Comparison of ENCODE assay signal across 8 cellular contexts in genomic region chr22:17171016-17171312, GRCh38. TPM values are rescaled to one million over a fixed set of nuclear protein-coding genes. Genes with fewer than 3 reads are reported as not detected.
A peak's percentile ranks its signal among the peaks of the same experiment; 100 is the strongest.
DNase-seq lines count a peak whose midpoint lies in the region; ATAC-seq and TF ChIP-seq lines count a peak whose summit lies in the region.

No MANE protein-coding gene starts in this region.

- no peaks in the 10 kb centered on the region for H4K20me1 ChIP-seq in hepatocyte (ENCODE audit: insufficient read depth, poor library complexity, severe bottlenecking)

- H3K36me3 ChIP-seq in hepatocyte (replicated peaks; ENCODE audit: insufficient read depth, low read depth): no peaks in the 10 kb centered on the region

- H3K4me1 ChIP-seq in hepatocyte (ENCODE audit: insufficient read depth): peaks cover 4% of the 10 kb centered on the region

- intact Hi-C loops in activated B cell treated with CpG ODN at 0.5 μM for 24 hours (cut with micrococcal nuclease): loop anchor here (1.0 to 5.0 kb wide), 7 partner anchors 12 to 424 kb away; partner anchors contain the start of genes ADA2 and HDHD5

- 21% methylated on average over 6 of the region's 6 CpGs for WGBS in hepatocyte (ENCODE audit: low lambda C conversion rate, missing lambda C conversion rate)

- peaks cover 2% of the 10 kb centered on the region for H3K27me3 Mint-ChIP-seq in activated B cell treated with CpG ODN at 0.5 μM for 24 hours

- no peaks in the 10 kb centered on the region for H3K9me3 ChIP-seq in hepatocyte (ENCODE audit: low read depth)

- TF ChIP-seq CTCF in HFF-Myc (IDR thresholded peaks at IDR 0.05; ENCODE audit: low read depth, low read length, missing control alignments): no peak
- TF ChIP-seq CTCF in activated B cell treated with CpG ODN at 0.5 μM for 24 hours (IDR thresholded peaks at IDR 0.05): no peak
- TF ChIP-seq CTCF in hepatocyte (IDR thresholded peaks at IDR 0.05; ENCODE audit: poor library complexity): no peak

- peak overlapping the region; percentile 37 for H2AFZ ChIP-seq in hepatocyte

- H3K27ac Mint-ChIP-seq in activated B cell treated with CpG ODN at 0.5 μM for 24 hours: no peak overlapping the region
- H3K27ac Mint-ChIP-seq in stimulated activated effector memory CD8-positive, alpha-beta T cell treated with anti-CD3 and anti-CD28 coated beads, Interleukin-12 subunit alpha, Interleukin-12 subunit beta, amount 100 ng/mL, for 72 hours: peak overlapping the region; percentile 78

- POLR2A ChIA-PET in activated B cell treated with CpG ODN at 0.5 μM for 24 hours (lab: Charles Lee): interaction anchor here (1.4 to 2.0 kb wide), 4 partner anchors 12 to 331 kb away, joined by 4 to 20 read pairs (median 12); partner anchors contain the start of gene HDHD5

- peak overlapping the region; percentile 93 for H3K27ac ChIP-seq in hepatocyte

- no peaks in the 10 kb centered on the region for H3K79me2 ChIP-seq in hepatocyte

- H3K9me3 Mint-ChIP-seq in activated B cell treated with CpG ODN at 0.5 μM for 24 hours: no peaks in the 10 kb centered on the region
- H3K9me3 Mint-ChIP-seq in stimulated activated effector memory CD8-positive, alpha-beta T cell treated with anti-CD3 and anti-CD28 coated beads, Interleukin-12 subunit alpha, Interleukin-12 subunit beta, amount 100 ng/mL, for 72 hours: no peaks in the 10 kb centered on the region

- H3K27me3 ChIP-seq in hepatocyte: no peaks in the 10 kb centered on the region

- DNase-seq in HFF-Myc (ENCODE audit: extremely low read depth, low read depth) (no peak), activated B cell treated with CpG ODN at 0.5 μM for 24 hours (no peak), hepatocyte (ENCODE audit: low spot score) (no peak), cerebellum (ENCODE audit: low spot score) (no peak), erythroblast (lab: John Stamatoyannopoulos, UW) (no peak), DMS 273 (lab: John Stamatoyannopoulos, UW; ENCODE audit: unreplicated experiment) (no peak)
- DNase-seq in stimulated activated effector memory CD8-positive, alpha-beta T cell treated with anti-CD3 and anti-CD28 coated beads, Interleukin-12 subunit alpha, Interleukin-12 subunit beta, amount 100 ng/mL, for 72 hours (ENCODE audit: low spot score in 2 of 2): no peak

- H3K4me1 Mint-ChIP-seq in activated B cell treated with CpG ODN at 0.5 μM for 24 hours: peaks cover 8% of the 10 kb centered on the region
- H3K4me1 Mint-ChIP-seq in stimulated activated effector memory CD8-positive, alpha-beta T cell treated with anti-CD3 and anti-CD28 coated beads, Interleukin-12 subunit alpha, Interleukin-12 subunit beta, amount 100 ng/mL, for 72 hours: no peaks in the 10 kb centered on the region

- no peaks in the 10 kb centered on the region for H3K9me2 ChIP-seq in hepatocyte (replicated peaks; ENCODE audit: insufficient read depth)

- ATAC-seq in activated B cell treated with CpG ODN at 0.5 μM for 24 hours (ENCODE audit: low read depth) (no peak), GM18870 (IDR thresholded peaks at IDR 0.05; ENCODE audit: unreplicated experiment) (no peak)
- peak; percentile 64 for ATAC-seq in stimulated activated effector memory CD8-positive, alpha-beta T cell treated with anti-CD3 and anti-CD28 coated beads, Interleukin-12 subunit alpha, Interleukin-12 subunit beta, amount 100 ng/mL, for 72 hours

- CTCF ChIA-PET in activated B cell treated with CpG ODN at 0.5 μM for 24 hours (lab: Charles Lee): interaction anchor here (0.7 to 4.7 kb wide), 16 partner anchors 10 to 905 kb away, joined by 3 to 152 read pairs (median 6); partner anchors contain the start of gene CECR2

- H3K4me2 ChIP-seq in hepatocyte: peak overlapping the region; percentile 76

- peak overlapping the region; percentile 77 for H3K4me3 Mint-ChIP-seq in activated B cell treated with CpG ODN at 0.5 μM for 24 hours
- H3K4me3 Mint-ChIP-seq in stimulated activated effector memory CD8-positive, alpha-beta T cell treated with anti-CD3 and anti-CD28 coated beads, Interleukin-12 subunit alpha, Interleukin-12 subunit beta, amount 100 ng/mL, for 72 hours: peak overlapping the region; percentile 80

- no peak for TF ChIP-seq POLR2A in erythroblast (IDR thresholded peaks at IDR 0.05; ENCODE audit: low read length)

- no peaks in the 10 kb centered on the region for H3K36me3 Mint-ChIP-seq in activated B cell treated with CpG ODN at 0.5 μM for 24 hours (ENCODE audit: low read depth)
- no peaks in the 10 kb centered on the region for H3K36me3 Mint-ChIP-seq in stimulated activated effector memory CD8-positive, alpha-beta T cell treated with anti-CD3 and anti-CD28 coated beads, Interleukin-12 subunit alpha, Interleukin-12 subunit beta, amount 100 ng/mL, for 72 hours

- H3K4me3 ChIP-seq in HFF-Myc (replicated peaks; ENCODE audit: low read depth, low read length) (peak overlapping the region; percentile 47), hepatocyte (peak overlapping the region; percentile 86)

RNA-seq across cellular contexts. Expression of gene HDHD5, which starts 11.9 kb away (rescaled TPM):
- total RNA-seq in activated B cell treated with CpG ODN at 0.5 μM for 24 hours (23.9 and 25.2 TPM in 2 replicates), hepatocyte (25.9 and 32.9 TPM in 2 replicates), cerebellum (22.0 TPM)
- 46.4 and 53.2 TPM in 2 replicates for polyA plus RNA-seq in hepatocyte

RNA-seq across cellular contexts. Expression of gene ADA2, which starts 48.3 kb away (rescaled TPM):
- total RNA-seq in activated B cell treated with CpG ODN at 0.5 μM for 24 hours (21.9 and 29.3 TPM in 2 replicates), hepatocyte (12.1 and 17.5 TPM in 2 replicates), cerebellum (8.0 TPM)
- 13.8 and 14.1 TPM in 2 replicates for polyA plus RNA-seq in hepatocyte

RNA-seq across cellular contexts. Expression of gene TMEM121B, which starts 49.8 kb away (rescaled TPM):
- total RNA-seq in activated B cell treated with CpG ODN at 0.5 μM for 24 hours: 0.16 and 0.17 TPM in 2 replicates
- total RNA-seq in hepatocyte: 0.50 and 0.76 TPM in 2 replicates
- polyA plus RNA-seq in hepatocyte: 0.30 TPM in 1 of 2 replicates, not detected in the other
- total RNA-seq in cerebellum: 9.0 TPM
